ENCODE assay signal across 13 cellular contexts in the genomic region with DNA sequence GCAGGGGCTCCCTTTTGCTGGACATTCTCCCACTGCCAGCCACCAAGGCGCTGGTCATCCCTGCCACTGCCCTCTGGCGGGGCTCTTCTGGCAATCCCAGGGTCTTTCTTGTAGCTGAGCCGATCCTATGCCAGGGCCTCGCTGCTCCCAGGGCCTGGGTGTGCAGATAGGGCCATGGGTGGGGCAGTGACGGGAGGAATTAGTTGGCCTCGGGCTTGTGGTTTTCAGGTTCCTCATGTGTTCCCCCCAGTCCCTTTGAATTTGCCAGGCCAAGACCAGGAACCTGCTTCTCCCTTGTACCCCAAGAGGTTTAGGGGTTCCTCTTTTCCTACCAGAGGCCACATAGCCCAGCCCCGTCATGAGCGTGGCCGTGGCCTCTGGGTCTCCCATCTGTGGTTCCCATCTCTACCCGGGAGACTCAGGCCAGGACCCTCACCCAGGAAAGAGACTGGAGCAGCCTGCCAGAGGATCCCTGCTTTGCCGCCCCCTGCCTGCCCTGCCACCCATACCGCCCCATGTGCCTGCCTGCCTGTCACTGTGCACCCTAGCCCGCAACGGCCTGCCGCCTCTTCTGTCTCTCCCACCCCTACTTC. TPM values are rescaled to one million over a fixed set of nuclear protein-coding genes. Genes with fewer than 3 reads are reported as not detected.
A peak's percentile ranks its signal among the peaks of the same experiment; 100 is the strongest.
DNase-seq lines count a peak whose midpoint lies in the region; TF ChIP-seq lines count a peak whose summit lies in the region.
"Had no signal": no experiment of that assay in that cellular context is flagged by ENCODE, and none has a peak within 500 bp of the region (broad histone marks: within the 10 kb centered on the region; RNA-seq: fewer than 3 reads in every experiment).

No MANE protein-coding gene starts in this region.

- POLR2A ChIA-PET in CD8-positive, alpha-beta memory T cell (lab: Charles Lee) = interaction anchor here (0.6 kb wide), 1 partner anchor 41 kb away, joined by 3 read pairs; no protein-coding TSS in a partner anchor

- no peak overlapping the region for H2BK5ac ChIP-seq in mesenchymal stem cell (ENCODE audit: low read depth, low read length, poor library complexity, severe bottlenecking)

- H3K27me3 Mint-ChIP-seq in CD8-positive, alpha-beta memory T cell = no peaks in the 10 kb centered on the region
- H3K27me3 Mint-ChIP-seq in activated T-helper 2 cell treated with anti-CD3 and anti-CD28 coated beads, Interferon-gamma antibody, Interleukin-2, Interleukin-4, amounts not matched to agents 10 μg/mL and 5 μg/mL and 100 μg/mL, durations not matched to agents 14 hours and 24 hours and 36 hours (ENCODE audit: low read depth) = no peaks in the 10 kb centered on the region
- H3K27me3 Mint-ChIP-seq: progenitor cell of endocrine pancreas had no signal

- no peak overlapping the region for H2BK15ac ChIP-seq in mesenchymal stem cell (ENCODE audit: low read depth, poor library complexity, severe bottlenecking)

- H3K27ac ChIP-seq in CD8-positive, alpha-beta memory T cell (ENCODE audit: low read depth, low read length) = peak overlapping the region; percentile 16
- peak overlapping the region; percentile 73 for H3K27ac ChIP-seq in mesenchymal stem cell (ENCODE audit: low read length, poor library complexity, severe bottlenecking)
- no peak overlapping the region for H3K27ac ChIP-seq in ascending aorta

- H4K91ac ChIP-seq in mesenchymal stem cell (ENCODE audit: low read length) = no peak overlapping the region

- no peak overlapping the region for H2BK120ac ChIP-seq in mesenchymal stem cell (ENCODE audit: low read depth, low read length)

- intact Hi-C loops in activated T-helper 2 cell treated with anti-CD3 and anti-CD28 coated beads, Interferon-gamma antibody, Interleukin-2, Interleukin-4, amounts not matched to agents 10 μg/mL and 5 μg/mL and 100 μg/mL, durations not matched to agents 14 hours and 24 hours and 36 hours (cut with micrococcal nuclease) = loop anchor here (5.0 kb wide), 1 partner anchor 92 kb away; a partner anchor contains a TSS
- intact Hi-C loops in ascending aorta (cut with DNase I) = no loop called here

- H3K36me3 ChIP-seq in CD8-positive, alpha-beta memory T cell (ENCODE audit: insufficient read depth, low read length) = peaks cover 30% of the 10 kb centered on the region
- H3K36me3 ChIP-seq in mesenchymal stem cell (ENCODE audit: control insufficient read depth in 1 of 2, insufficient read depth in 2 of 2, low read depth in 1 of 2, low read length in 2 of 2) (peaks cover 66 to 76% of the 10 kb centered on the region in 2 experiments), ascending aorta (peaks cover 46 to 73% of the 10 kb centered on the region in 2 donors)

- H4K8ac ChIP-seq in mesenchymal stem cell (ENCODE audit: low read length) = no peak overlapping the region

- no peak for DNase-seq in CD8-positive, alpha-beta memory T cell
- DNase-seq in Kasumi-1 (lab: John Stamatoyannopoulos, UW) = peak; percentile 13 to 32
- no peak for DNase-seq in activated T-helper 2 cell treated with anti-CD3 and anti-CD28 coated beads, Interferon-gamma antibody, Interleukin-2, Interleukin-4, amounts not matched to agents 10 μg/mL and 5 μg/mL and 100 μg/mL, durations not matched to agents 14 hours and 24 hours and 36 hours (ENCODE audit: low spot score)
- DNase-seq in mesenchymal stem cell = no peak
- DNase-seq in GM03348 (ENCODE audit: low spot score) = no peak
- DNase-seq in SIG-M5 (lab: John Stamatoyannopoulos, UW) = no peak
- DNase-seq in hippocampal formation (lab: John Stamatoyannopoulos, UW) = no peak
- no peak for DNase-seq in ascending aorta (ENCODE audit: low spot score in 2 of 2)
- DNase-seq: activated CD4-positive, CD25-positive, alpha-beta regulatory T cell treated with anti-CD3 and anti-CD28 coated beads, Interleukin-2, amount 50 U/mL, for 72 hours; activated naive CD4-positive, alpha-beta T cell treated with anti-CD3 and anti-CD28 coated beads, Interleukin-2, amount 50 U/mL, for 16 hours; glutamatergic neuron; Karpas-422 had no signal

- H3K14ac ChIP-seq in mesenchymal stem cell (ENCODE audit: low read length in 2 of 2) = no peak overlapping the region

- H3K79me1 ChIP-seq in mesenchymal stem cell (replicated peaks; ENCODE audit: low read length, poor library complexity, severe bottlenecking) = peaks cover 16% of the 10 kb centered on the region

- no peaks in the 10 kb centered on the region for H3K9me3 ChIP-seq in CD8-positive, alpha-beta memory T cell (ENCODE audit: low read length)
- H3K9me3 ChIP-seq in mesenchymal stem cell (ENCODE audit: control insufficient read depth, low read length) (no peaks in the 10 kb centered on the region), ascending aorta (no peaks in the 10 kb centered on the region)

- CTCF ChIA-PET in CD8-positive, alpha-beta memory T cell (lab: Charles Lee) = interaction anchor here (1.1 kb wide), 1 partner anchor 92 kb away, joined by 4 read pairs; a partner anchor contains a TSS

- peaks cover 12 to 67% (median 16%) of the 10 kb centered on the region in 3 donors for H3K36me3 Mint-ChIP-seq in CD8-positive, alpha-beta memory T cell
- peaks cover 53% of the 10 kb centered on the region for H3K36me3 Mint-ChIP-seq in activated T-helper 2 cell treated with anti-CD3 and anti-CD28 coated beads, Interferon-gamma antibody, Interleukin-2, Interleukin-4, amounts not matched to agents 10 μg/mL and 5 μg/mL and 100 μg/mL, durations not matched to agents 14 hours and 24 hours and 36 hours (ENCODE audit: low read depth)

- WGBS in mesenchymal stem cell = 98% methylated on average over 15 of the region's 15 CpGs

- H3K27ac Mint-ChIP-seq in CD8-positive, alpha-beta memory T cell = peak overlapping the region; percentile 59 to 97 (median 73)
- peak overlapping the region; percentile 55 for H3K27ac Mint-ChIP-seq in activated T-helper 2 cell treated with anti-CD3 and anti-CD28 coated beads, Interferon-gamma antibody, Interleukin-2, Interleukin-4, amounts not matched to agents 10 μg/mL and 5 μg/mL and 100 μg/mL, durations not matched to agents 14 hours and 24 hours and 36 hours

- no peak overlapping the region for H2AFZ ChIP-seq in mesenchymal stem cell (ENCODE audit: low read depth, low read length)

- H3K23ac ChIP-seq in mesenchymal stem cell (ENCODE audit: low read length in 2 of 2) = peak overlapping the region in 1 of 2 experiments; percentile 9

- H3K9me3 Mint-ChIP-seq in CD8-positive, alpha-beta memory T cell = no peaks in the 10 kb centered on the region
- no peaks in the 10 kb centered on the region for H3K9me3 Mint-ChIP-seq in activated T-helper 2 cell treated with anti-CD3 and anti-CD28 coated beads, Interferon-gamma antibody, Interleukin-2, Interleukin-4, amounts not matched to agents 10 μg/mL and 5 μg/mL and 100 μg/mL, durations not matched to agents 14 hours and 24 hours and 36 hours

- H3K4me1 Mint-ChIP-seq in CD8-positive, alpha-beta memory T cell = peaks cover 29 to 46% (median 37%) of the 10 kb centered on the region in 3 donors
- H3K4me1 Mint-ChIP-seq in activated T-helper 2 cell treated with anti-CD3 and anti-CD28 coated beads, Interferon-gamma antibody, Interleukin-2, Interleukin-4, amounts not matched to agents 10 μg/mL and 5 μg/mL and 100 μg/mL, durations not matched to agents 14 hours and 24 hours and 36 hours (ENCODE audit: low read depth) = peaks cover 23% of the 10 kb centered on the region

- no peak overlapping the region for H2BK12ac ChIP-seq in mesenchymal stem cell (ENCODE audit: low read length in 2 of 2)

- peak overlapping the region in 1 of 7 donors; percentile 63 for H3K4me3 Mint-ChIP-seq in CD8-positive, alpha-beta memory T cell
- H3K4me3 Mint-ChIP-seq in activated T-helper 2 cell treated with anti-CD3 and anti-CD28 coated beads, Interferon-gamma antibody, Interleukin-2, Interleukin-4, amounts not matched to agents 10 μg/mL and 5 μg/mL and 100 μg/mL, durations not matched to agents 14 hours and 24 hours and 36 hours (ENCODE audit: low read depth) = no peak overlapping the region

- no peak overlapping the region for H3K4me3 ChIP-seq in CD8-positive, alpha-beta memory T cell (ENCODE audit: low read length)
- H3K4me3 ChIP-seq in mesenchymal stem cell (ENCODE audit: insufficient read depth in 1 of 2, low read depth in 1 of 2, low read length in 2 of 2) (no peak overlapping the region), ascending aorta (no peak overlapping the region)

- H3K4me2 ChIP-seq in mesenchymal stem cell (ENCODE audit: low read length, poor library complexity, severe bottlenecking) = no peak overlapping the region

- H2AK5ac ChIP-seq in mesenchymal stem cell (ENCODE audit: low read length, severe bottlenecking) = peak overlapping the region; percentile 30

- no peak overlapping the region for H3K18ac ChIP-seq in mesenchymal stem cell (ENCODE audit: low read depth in 1 of 2, low read length in 2 of 2)

- peak overlapping the region; percentile 51 for H3K9ac ChIP-seq in mesenchymal stem cell (ENCODE audit: low read length)

- peaks cover 19% of the 10 kb centered on the region for H3K4me1 ChIP-seq in CD8-positive, alpha-beta memory T cell (ENCODE audit: insufficient read depth, low read length)
- H3K4me1 ChIP-seq in mesenchymal stem cell (ENCODE audit: control insufficient read depth, insufficient read depth, low read depth, low read length) = peaks cover 22% of the 10 kb centered on the region
- peaks cover 0 to 3% of the 10 kb centered on the region in 2 donors for H3K4me1 ChIP-seq in ascending aorta

- H3K4ac ChIP-seq in mesenchymal stem cell (ENCODE audit: low read depth in 1 of 2, low read length in 2 of 2) = no peak overlapping the region

- no peak for TF ChIP-seq CTCF in ascending aorta (IDR thresholded peaks at IDR 0.05)

- H3K27me3 ChIP-seq in CD8-positive, alpha-beta memory T cell (ENCODE audit: insufficient read depth, low read length, poor library complexity, severe bottlenecking) = no peaks in the 10 kb centered on the region
- no peaks in the 10 kb centered on the region for H3K27me3 ChIP-seq in mesenchymal stem cell (ENCODE audit: control insufficient read depth in 1 of 2, insufficient read depth in 1 of 2, low read length in 2 of 2)
- H3K27me3 ChIP-seq in ascending aorta = no peaks in the 10 kb centered on the region

RNA-seq across cellular contexts. Expression of a gene that starts 26.2 kb away (rescaled TPM):
- total RNA-seq in CD8-positive, alpha-beta memory T cell = 10 to 100 TPM; 15.7 to 16.6 TPM
- 29.9 TPM for polyA plus RNA-seq in CD8-positive, alpha-beta memory T cell
- 16.7 and 17.9 TPM in 2 replicates for total RNA-seq in activated T-helper 2 cell treated with anti-CD3 and anti-CD28 coated beads, Interferon-gamma antibody, Interleukin-2, Interleukin-4, amounts not matched to agents 10 μg/mL and 5 μg/mL and 100 μg/mL, durations not matched to agents 14 hours and 24 hours and 36 hours
- polyA plus RNA-seq in mesenchymal stem cell (2013, experiment 1 of 2) = 28.5 TPM
- 29.7 TPM for polyA plus RNA-seq in mesenchymal stem cell (2013, experiment 2 of 2)
- 25.0 TPM for total RNA-seq in ascending aorta

RNA-seq across cellular contexts. Expression of a gene that starts 38.4 kb away (rescaled TPM):
- total RNA-seq in CD8-positive, alpha-beta memory T cell = under 1 TPM; 0.44 to 0.48 TPM
- polyA plus RNA-seq in CD8-positive, alpha-beta memory T cell = not detected
- total RNA-seq in activated T-helper 2 cell treated with anti-CD3 and anti-CD28 coated beads, Interferon-gamma antibody, Interleukin-2, Interleukin-4, amounts not matched to agents 10 μg/mL and 5 μg/mL and 100 μg/mL, durations not matched to agents 14 hours and 24 hours and 36 hours = 3.9 and 4.3 TPM in 2 replicates
- polyA plus RNA-seq in mesenchymal stem cell (2013, experiment 1 of 2) = not detected
- not detected for polyA plus RNA-seq in mesenchymal stem cell (2013, experiment 2 of 2)
- not detected for total RNA-seq in ascending aorta

Comparison
In these comparisons a context has a peak if more than half of its experiments do, and no peak if none do; other contexts are left out.
1. DNase-seq: peak in Kasumi-1 (2 of 2); none in CD8-positive, alpha-beta memory T cell (0 of 5), activated T-helper 2 cell treated with anti-CD3 and anti-CD28 coated beads, Interferon-gamma antibody, Interleukin-2, Interleukin-4, amounts not matched to agents 10 μg/mL and 5 μg/mL and 100 μg/mL, durations not matched to agents 14 hours and 24 hours and 36 hours (single experiment), mesenchymal stem cell (single experiment), GM03348 (single experiment), SIG-M5 (single experiment), hippocampal formation (0 of 2) and ascending aorta (0 of 2).
2. H3K27ac ChIP-seq: peak in CD8-positive, alpha-beta memory T cell (single experiment) and mesenchymal stem cell (single experiment); none in ascending aorta (0 of 2).